13 cellular contexts compared by ENCODE assay signal in genomic region chr3:18481946-18482548, GRCh38.
"Had no signal": no experiment of that assay in that cellular context is flagged by ENCODE, and none has a peak within 500 bp of the region (broad histone marks: within the 10 kb centered on the region; RNA-seq: fewer than 3 reads in every experiment).

No MANE protein-coding gene starts in this region.

- H3K27ac ChIP-seq: thyroid gland, vagina had no signal

- H3K27ac Mint-ChIP-seq: endodermal cell had no signal

- H3K4me3 Mint-ChIP-seq: endodermal cell had no signal

- ATAC-seq: right cardiac atrium had no signal

- DNase-seq: activated CD4-positive, alpha-beta T cell treated with anti-CD3 and anti-CD28 coated beads for 4 hours; activated naive CD4-positive, alpha-beta T cell treated with anti-CD3 and anti-CD28 coated beads, Interleukin-2, amount 50 U/mL, for 16 hours; activated T-cell treated with anti-CD3 and anti-CD28 coated beads for 4 hours; amygdala; endodermal cell; erythroblast; hypothalamus; midbrain; posterior cingulate gyrus; right cardiac atrium; small intestine; thyroid gland had no signal
